23 cellular contexts compared by ENCODE assay signal in genomic region chr4:110770353-110770752, GRCh38.
DNase-seq lines count a peak whose midpoint lies in the region; ATAC-seq, FAIRE-seq and TF ChIP-seq lines count a peak whose summit lies in the region.
"Had no signal": no experiment of that assay in that cellular context is flagged by ENCODE, and none has a peak within 500 bp of the region (broad histone marks: within the 10 kb centered on the region; RNA-seq: fewer than 3 reads in every experiment).

No MANE protein-coding gene starts in this region.

- H3K36me3 ChIP-seq in osteoblast (ENCODE audit: insufficient read depth, low read length) = no peaks in the 10 kb centered on the region
- H3K36me3 ChIP-seq in right lobe of liver = no peaks in the 10 kb centered on the region
- H3K36me3 ChIP-seq: BLaER1 treated with 17β-estradiol and CSF1 and Interleukin-3, amounts not matched to agents 10 nM and 100 nM had no signal

- no peak overlapping the region for H2AFZ ChIP-seq in osteoblast (ENCODE audit: low read length)

- TF ChIP-seq CTCF in osteoblast (IDR thresholded peaks at IDR 0.05; ENCODE audit: extremely low read depth, low read depth, low read length) = no peak
- no peak for TF ChIP-seq CTCF in right lobe of liver (IDR thresholded peaks at IDR 0.05)

- H3K27ac ChIP-seq in osteoblast (ENCODE audit: low read depth, low read length) = no peak overlapping the region
- H3K27ac ChIP-seq in right lobe of liver = no peak overlapping the region
- H3K27ac ChIP-seq: 22Rv1; A549; BLaER1 treated with 17β-estradiol and CSF1 and Interleukin-3, amounts not matched to agents 10 nM and 100 nM; C4-2B had no signal

- no peaks in the 10 kb centered on the region for H4K20me1 ChIP-seq in osteoblast (ENCODE audit: insufficient read depth, low read length)
- H4K20me1 ChIP-seq: BLaER1 treated with 17β-estradiol and CSF1 and Interleukin-3, amounts not matched to agents 10 nM and 100 nM had no signal

- intact Hi-C loops in right lobe of liver (cut with DNase I) = no loop called here

- no peaks in the 10 kb centered on the region for H3K79me2 ChIP-seq in osteoblast (ENCODE audit: insufficient read depth, low read length)

- H3K4me2 ChIP-seq in osteoblast (ENCODE audit: insufficient read depth, low read length) = no peak overlapping the region
- H3K4me2 ChIP-seq: A549 had no signal

- no peak for TF ChIP-seq POLR2A in right lobe of liver (IDR thresholded peaks at IDR 0.05)
- TF ChIP-seq POLR2A in GM12891 (IDR thresholded peaks at IDR 0.05; ENCODE audit: low read depth, low read length) = no peak

- H3K4me1 ChIP-seq in osteoblast (ENCODE audit: insufficient read depth, low read length) (no peaks in the 10 kb centered on the region), right lobe of liver (no peaks in the 10 kb centered on the region)
- H3K4me1 ChIP-seq: A549 had no signal

- no peak for FAIRE-seq in GM12891 (lab: Jason Lieb, UNC)
- FAIRE-seq: A549, GM12878, GM19239 had no signal

- H3K27me3 ChIP-seq in osteoblast (ENCODE audit: insufficient read depth, low read length) (no peaks in the 10 kb centered on the region), right lobe of liver (no peaks in the 10 kb centered on the region)
- H3K27me3 ChIP-seq: BLaER1 treated with 17β-estradiol and CSF1 and Interleukin-3, amounts not matched to agents 10 nM and 100 nM had no signal

- WGBS in right lobe of liver (ENCODE audit: insufficient coverage, low coverage, low lambda C conversion rate, missing lambda C conversion rate) = 53% methylated on average over 3 of the region's 3 CpGs

- no peak for ATAC-seq in right lobe of liver
- ATAC-seq: A549; CD8-positive, alpha-beta T cell; GM12878 had no signal

- H3K9me3 ChIP-seq in osteoblast (ENCODE audit: low read depth, low read length) (no peaks in the 10 kb centered on the region), right lobe of liver (no peaks in the 10 kb centered on the region)
- H3K9me3 ChIP-seq: A549; BLaER1 treated with 17β-estradiol and CSF1 and Interleukin-3, amounts not matched to agents 10 nM and 100 nM had no signal

- DNase-seq in NOMO-1 treated with DMSO at 0.1 percent for 48 hours (lab: John Stamatoyannopoulos, UW; ENCODE audit: unreplicated experiment) (peak; percentile 18), NOMO-1 treated with dmso at 0.1 percent for 144 hours (lab: John Stamatoyannopoulos, UW; ENCODE audit: unreplicated experiment) (no peak), OCI-M1 (lab: John Stamatoyannopoulos, UW) (peak; percentile 5), osteoblast (ENCODE audit: insufficient read length, low spot score, missing footprints) (peak; percentile 35), right lobe of liver (no peak), GM12891 (ENCODE audit: insufficient read length, low spot score) (no peak)
- DNase-seq: AML-193; CD4-positive, alpha-beta T cell; CD8-positive, alpha-beta T cell; COR-L47; DMS 273 treated with DMSO at 0.1 percent for 48 hours; DMS153; DMS53; DMS79; DND-41; EL; GDM1 had no signal

- H3K4me3 ChIP-seq in osteoblast (ENCODE audit: insufficient read depth, low read length) = no peak overlapping the region
- no peak overlapping the region for H3K4me3 ChIP-seq in right lobe of liver
- H3K4me3 ChIP-seq: A549; BLaER1 treated with 17β-estradiol and CSF1 and Interleukin-3, amounts not matched to agents 10 nM and 100 nM; GM12878 had no signal

TF ChIP-seq in GM12891, 5 proteins besides CTCF, POLR2A, EP300 and RAD21:
- TF ChIP-seq PAX5 (IDR thresholded peaks at IDR 0.05; ENCODE audit: insufficient read depth, low read length, severe bottlenecking) = no peak

Comparison
In these comparisons a context has a peak if more than half of its experiments do, and no peak if none do; other contexts are left out.
1. DNase-seq: peak in NOMO-1 treated with DMSO at 0.1 percent for 48 hours (single experiment), OCI-M1 (single experiment) and osteoblast (single experiment); none in NOMO-1 treated with dmso at 0.1 percent for 144 hours (single experiment), right lobe of liver (0 of 3) and GM12891 (single experiment).